8 cellular contexts compared by ENCODE assay signal in genomic region chr3:63193647-63194046, GRCh38.
DNase-seq lines count a peak whose midpoint lies in the region; ATAC-seq, FAIRE-seq and TF ChIP-seq lines count a peak whose summit lies in the region.

No MANE protein-coding gene starts in this region.

- peak; percentile 65 for TF ChIP-seq RAD21 in HCT116 (IDR thresholded peaks at IDR 0.05; ENCODE audit: low read depth)

- H3K27ac ChIP-seq in A673 (ENCODE audit: low read depth, low read length, poor library complexity, severe bottlenecking) (no peak overlapping the region), HCT116 (ENCODE audit: low read depth, low read length) (no peak overlapping the region), PC-3 (ENCODE audit: low read length) (no peak overlapping the region)

- H3K4me1 ChIP-seq in A673 (ENCODE audit: insufficient read depth, low read length, poor library complexity, severe bottlenecking) (no peaks in the 10 kb centered on the region), HCT116 (ENCODE audit: control insufficient read depth in 1 of 2, insufficient read depth in 2 of 2, low read length in 2 of 2) (no peaks in the 10 kb centered on the region), PC-3 (ENCODE audit: insufficient read depth, low read length) (no peaks in the 10 kb centered on the region)

- H2AFZ ChIP-seq in HCT116 (ENCODE audit: low read depth, low read length, poor library complexity, severe bottlenecking) (no peak overlapping the region), PC-3 (ENCODE audit: low read length) (no peak overlapping the region)

- FAIRE-seq in GM12892 (lab: Jason Lieb, UNC): no peak

- DNase-seq in A673 (ENCODE audit: low spot score): peak; percentile 30
- peak; percentile 3 for DNase-seq in HCT116 (ENCODE audit: low read depth, low spot score)
- DNase-seq in PC-3: peak; percentile 23
- peak; percentile 36 for DNase-seq in globus pallidus (ENCODE audit: low spot score)
- DNase-seq in stimulated activated naive CD4-positive, alpha-beta T cell treated with Interleukin-2 at 50 U/mL for 16 hours (lab: John Stamatoyannopoulos, UW): no peak
- DNase-seq in HK-2 (ENCODE audit: unreplicated experiment): no peak
- DNase-seq in GM12892 (ENCODE audit: insufficient read length): no peak

- H3K9ac ChIP-seq in HCT116 (ENCODE audit: low read length) (no peak overlapping the region), PC-3 (ENCODE audit: low read length) (no peak overlapping the region)

- no peaks in the 10 kb centered on the region for H3K36me3 ChIP-seq in A673 (ENCODE audit: insufficient read depth, low read length, poor library complexity, severe bottlenecking)
- no peaks in the 10 kb centered on the region for H3K36me3 ChIP-seq in HCT116 (ENCODE audit: control insufficient read depth in 1 of 2, insufficient read depth in 2 of 2, low read length in 2 of 2)
- no peaks in the 10 kb centered on the region for H3K36me3 ChIP-seq in PC-3 (ENCODE audit: low read depth, low read length)

- POLR2A ChIA-PET in A673 (lab: Charles Lee; ENCODE audit: low non-redundant PET) (no interaction called here), HCT116 (lab: Charles Lee) (no interaction called here), PC-3 (lab: Charles Lee; ENCODE audit: unreplicated experiment) (no interaction called here)

- peaks cover 12% of the 10 kb centered on the region for H3K27me3 ChIP-seq in A673 (replicated peaks; ENCODE audit: insufficient read depth, low read depth, low read length, poor library complexity)
- H3K27me3 ChIP-seq in HCT116 (ENCODE audit: insufficient read depth, low read length): no peaks in the 10 kb centered on the region
- H3K27me3 ChIP-seq in PC-3 (ENCODE audit: low read length): no peaks in the 10 kb centered on the region

- intact Hi-C loops in A673 (cut with micrococcal nuclease; ENCODE audit: unreplicated experiment): loop anchor here (2.0 kb wide), 1 partner anchor 529 kb away; no protein-coding TSS in a partner anchor
- intact Hi-C loops in HCT116 (cut with micrococcal nuclease): loop anchor here (1.0 to 10.0 kb wide), 4 partner anchors 319 to 571 kb away; partner anchors contain the start of gene CADPS
- intact Hi-C loops in PC-3 (cut with micrococcal nuclease): loop anchor here (2.0 kb wide), 1 partner anchor 527 kb away; no protein-coding TSS in a partner anchor

- peak; percentile 49 for TF ChIP-seq CTCF in A673 (conservative IDR thresholded peaks at IDR 0.05; ENCODE audit: low read depth, low read length)
- peak; percentile 5 to 47 (median 45); a peak in 3 of 6 replicates for TF ChIP-seq CTCF in HCT116 (IDR thresholded peaks at IDR 0.05 in 2 of 3, conservative IDR thresholded peaks at IDR 0.05 in 1 of 3; ENCODE audit: borderline replicate concordance in 1 of 3, insufficient read depth in 1 of 3, low read depth in 2 of 3, low read length in 2 of 3)
- peak; percentile 55 for TF ChIP-seq CTCF in PC-3 (conservative IDR thresholded peaks at IDR 0.05; ENCODE audit: low read depth, low read length)

- H3K9me3 ChIP-seq in A673 (ENCODE audit: low read depth, low read length, poor library complexity, severe bottlenecking): no peaks in the 10 kb centered on the region
- no peaks in the 10 kb centered on the region for H3K9me3 ChIP-seq in HCT116 (ENCODE audit: control insufficient read depth in 1 of 2, insufficient read depth in 1 of 2, low read depth in 1 of 2, low read length in 2 of 2)
- H3K9me3 ChIP-seq in PC-3 (ENCODE audit: low read length): no peaks in the 10 kb centered on the region

- ATAC-seq in HCT116: peak; percentile 44; the same call in 1 of the 2 replicates
- no peak for ATAC-seq in PC-3
- ATAC-seq in GM21447 (IDR thresholded peaks at IDR 0.05; ENCODE audit: unreplicated experiment): no peak

- H3K4me2 ChIP-seq in HCT116 (ENCODE audit: low read length): no peak overlapping the region
- no peak overlapping the region for H3K4me2 ChIP-seq in PC-3 (ENCODE audit: low read length)

- H3K79me2 ChIP-seq in HCT116 (ENCODE audit: insufficient read depth, low read length) (no peaks in the 10 kb centered on the region), PC-3 (ENCODE audit: low read length) (no peaks in the 10 kb centered on the region)

- CTCF ChIA-PET in A673 (lab: Charles Lee): no interaction called here
- CTCF ChIA-PET in HCT116 (lab: Charles Lee): interaction anchor here (1.2 kb wide), 1 partner anchor 527 kb away, joined by 6 read pairs; no protein-coding TSS in a partner anchor
- CTCF ChIA-PET in PC-3 (lab: Charles Lee): interaction anchor here (0.5 to 0.6 kb wide), 2 partner anchors 196 to 981 kb away, joined by 3 read pairs; no protein-coding TSS in a partner anchor

- H3K4me3 ChIP-seq in A673 (ENCODE audit: low read depth, low read length, poor library complexity, severe bottlenecking) (no peak overlapping the region), HCT116 (replicated peaks in 1 of 2; ENCODE audit: low read depth in 1 of 2, low read length in 2 of 2) (no peak overlapping the region), PC-3 (ENCODE audit: low read length) (no peak overlapping the region)

- BruUV-seq in A673 (replicated peaks; lab: Mats Ljungman, UMichigan): no TSS peak
- BruUV-seq in HCT116 (replicated peaks; lab: Mats Ljungman, UMichigan): no TSS peak
- no TSS peak for BruUV-seq in PC-3 (replicated peaks; lab: Mats Ljungman, UMichigan)

- H4K20me1 ChIP-seq in HCT116 (ENCODE audit: insufficient read depth) (no peaks in the 10 kb centered on the region), PC-3 (ENCODE audit: low read length) (no peaks in the 10 kb centered on the region)

- RAD21 ChIA-PET in HCT116 (lab: Charles Lee; ENCODE audit: low non-redundant PET in 1 of 2, low total read pairs in 2 of 2, uncharacterized antibody in 2 of 2, unreplicated experiment in 2 of 2): no interaction called here

- no peak for TF ChIP-seq POLR2A in HCT116 (IDR thresholded peaks at IDR 0.05; ENCODE audit: borderline replicate concordance, extremely low read depth, insufficient read depth, insufficient read length)
- no peak for TF ChIP-seq POLR2A in GM12892 (IDR thresholded peaks at IDR 0.05; ENCODE audit: low read depth, low read length)

- no peaks in the 10 kb centered on the region for H3K9me2 ChIP-seq in HCT116 (ENCODE audit: insufficient read depth)
- H3K9me2 ChIP-seq in PC-3 (replicated peaks; ENCODE audit: low read length): no peaks in the 10 kb centered on the region

- H3F3A ChIP-seq in PC-3 (ENCODE audit: low read length, unreplicated experiment): no peaks in the 10 kb centered on the region

TF ChIP-seq in HCT116, 20 proteins besides CTCF, POLR2A, EP300 and RAD21:
- no peak for TF ChIP-seq SRF (IDR thresholded peaks at IDR 0.05; ENCODE audit: low read depth)
- no peak for TF ChIP-seq ZNF274 (IDR thresholded peaks at IDR 0.05; ENCODE audit: low read depth, low read length)
- no peak for TF ChIP-seq CBX3 (IDR thresholded peaks at IDR 0.05; ENCODE audit: low read depth)

Comparison
In these comparisons a context has a peak if more than half of its experiments do, and no peak if none do; other contexts are left out.
1. DNase-seq: peak in A673 (single experiment), HCT116 (single experiment), PC-3 (single experiment) and globus pallidus (single experiment); none in stimulated activated naive CD4-positive, alpha-beta T cell treated with Interleukin-2 at 50 U/mL for 16 hours (single experiment), HK-2 (single experiment) and GM12892 (single experiment).
2. Peak in every context shown above with its lines, with median percentiles within 50 percentile points of each other: CTCF ChIP-seq.